9 cellular contexts compared by ENCODE assay signal in genomic region chr13:84273163-84273562, GRCh38.
"Had no signal": no experiment of that assay in that cellular context is flagged by ENCODE, and none has a peak within 500 bp of the region (broad histone marks: within the 10 kb centered on the region; RNA-seq: fewer than 3 reads in every experiment).

No MANE protein-coding gene starts in this region.

- H2AFZ ChIP-seq: GM23248 had no signal

- H3K36me3 ChIP-seq: HAP-1 had no signal

- ATAC-seq: HCT116, K562 had no signal

- H3K9ac ChIP-seq: GM23248 had no signal

- FAIRE-seq: HTR-8/SVneo, K562 had no signal

- H3K27ac ChIP-seq: GM23248 had no signal

- H3K9me3 ChIP-seq: HAP-1 had no signal

- DNase-seq: GM23248, GOT3, H7, IMR-90, KG1 had no signal

- H3K4me3 ChIP-seq: GM23248, HAP-1, K562 had no signal
